ENCODE assay signal across 17 cellular contexts in genomic region chr6:17630511-17631073, GRCh38. TPM values are rescaled to one million over a fixed set of nuclear protein-coding genes. Genes with fewer than 3 reads are reported as not detected.
DNase-seq lines count a peak whose midpoint lies in the region; ATAC-seq and TF ChIP-seq lines count a peak whose summit lies in the region.
"Had no signal": no experiment of that assay in that cellular context is flagged by ENCODE, and none has a peak within 500 bp of the region (broad histone marks: within the 10 kb centered on the region; RNA-seq: fewer than 3 reads in every experiment).

No MANE protein-coding gene starts in this region.

- peaks cover 75% of the 10 kb centered on the region for H3K36me3 Mint-ChIP-seq in activated CD4-positive, alpha-beta T cell treated with anti-CD3 and anti-CD28 coated beads, Interleukin-2, amount 10 ng/mL, durations not matched to agents 24 days and 14 days (ENCODE audit: low read depth)
- peaks cover 55% of the 10 kb centered on the region for H3K36me3 Mint-ChIP-seq in activated T-helper 1 cell treated with anti-CD3 and anti-CD28 coated beads, Interleukin-12 subunit alpha, Interleukin-12 subunit beta, Interleukin-2, Interleukin-4 antibody, amounts not matched to agents 30 ng/mL and 10 ng/mL and 1 ng/mL, durations not matched to agents 14 hours and 24 hours and 36 hours (ENCODE audit: low read depth)

- H3K4me1 Mint-ChIP-seq in activated CD4-positive, alpha-beta T cell treated with anti-CD3 and anti-CD28 coated beads, Interleukin-2, amount 10 ng/mL, durations not matched to agents 24 days and 14 days = peaks cover 30% of the 10 kb centered on the region
- H3K4me1 Mint-ChIP-seq in activated T-helper 1 cell treated with anti-CD3 and anti-CD28 coated beads, Interleukin-12 subunit alpha, Interleukin-12 subunit beta, Interleukin-2, Interleukin-4 antibody, amounts not matched to agents 30 ng/mL and 10 ng/mL and 1 ng/mL, durations not matched to agents 14 hours and 24 hours and 36 hours (ENCODE audit: low read depth) = peaks cover 42% of the 10 kb centered on the region

- peaks cover 0 to 24% (median 0%) of the 10 kb centered on the region in 3 donors for H3K4me1 ChIP-seq in gastroesophageal sphincter
- H3K4me1 ChIP-seq: uterus had no signal

- H3K27ac ChIP-seq in gastroesophageal sphincter = no peak overlapping the region
- H3K27ac ChIP-seq: uterus had no signal

- H3K27ac Mint-ChIP-seq in activated CD4-positive, alpha-beta T cell treated with anti-CD3 and anti-CD28 coated beads, Interleukin-2, amount 10 ng/mL, durations not matched to agents 24 days and 14 days = peak overlapping the region; percentile 5
- peak overlapping the region; percentile 35 for H3K27ac Mint-ChIP-seq in activated T-helper 1 cell treated with anti-CD3 and anti-CD28 coated beads, Interleukin-12 subunit alpha, Interleukin-12 subunit beta, Interleukin-2, Interleukin-4 antibody, amounts not matched to agents 30 ng/mL and 10 ng/mL and 1 ng/mL, durations not matched to agents 14 hours and 24 hours and 36 hours
- H3K27ac Mint-ChIP-seq: activated naive CD8-positive, alpha-beta T cell had no signal

- no peak for DNase-seq in activated CD4-positive, alpha-beta T cell treated with anti-CD3 and anti-CD28 coated beads, Interleukin-2, amount 10 ng/mL, durations not matched to agents 24 days and 14 days
- DNase-seq in activated CD4-positive, alpha-beta T cell treated with anti-CD3 and anti-CD28 coated beads for 4 hours = no peak
- DNase-seq in activated T-helper 1 cell treated with anti-CD3 and anti-CD28 coated beads, Interleukin-12 subunit alpha, Interleukin-12 subunit beta, Interleukin-2, Interleukin-4 antibody, amounts not matched to agents 30 ng/mL and 10 ng/mL and 1 ng/mL, durations not matched to agents 14 hours and 24 hours and 36 hours (ENCODE audit: low spot score) = no peak
- DNase-seq in left colon = no peak
- DNase-seq in renal cortical epithelial cell (ENCODE audit: low read depth) = peak; percentile 22
- no peak for DNase-seq in NCI-H2171 (lab: John Stamatoyannopoulos, UW)
- DNase-seq: Calu3; central memory CD4-positive, alpha-beta T cell; kidney glomerular epithelial cell; NCI-H1092 treated with DMSO at 0.1 percent for 48 hours; SIG-M5; stimulated activated CD4-positive, alpha-beta T cell treated with anti-CD3 and anti-CD28 coated beads, Interleukin-4, amount 100 ng/mL, for 24 hours; uterus had no signal

- WGBS in gastroesophageal sphincter (ENCODE audit: low coverage in 1 of 2), 2 donors = 67 to 68% methylated on average over 4 to 5 of the region's 5 CpGs

- H3K9me3 Mint-ChIP-seq in activated CD4-positive, alpha-beta T cell treated with anti-CD3 and anti-CD28 coated beads, Interleukin-2, amount 10 ng/mL, durations not matched to agents 24 days and 14 days = peaks cover under 1% of the 10 kb centered on the region
- no peaks in the 10 kb centered on the region for H3K9me3 Mint-ChIP-seq in activated T-helper 1 cell treated with anti-CD3 and anti-CD28 coated beads, Interleukin-12 subunit alpha, Interleukin-12 subunit beta, Interleukin-2, Interleukin-4 antibody, amounts not matched to agents 30 ng/mL and 10 ng/mL and 1 ng/mL, durations not matched to agents 14 hours and 24 hours and 36 hours
- H3K9me3 Mint-ChIP-seq: nephron had no signal

- no peak for TF ChIP-seq EP300 in gastroesophageal sphincter (IDR thresholded peaks at IDR 0.05)

- no peaks in the 10 kb centered on the region for H3K9me3 ChIP-seq in gastroesophageal sphincter
- H3K9me3 ChIP-seq: uterus had no signal

- H3K36me3 ChIP-seq in gastroesophageal sphincter = peaks cover 0 to 78% of the 10 kb centered on the region in 2 donors
- H3K36me3 ChIP-seq: uterus had no signal

- no peaks in the 10 kb centered on the region for H3K27me3 Mint-ChIP-seq in activated CD4-positive, alpha-beta T cell treated with anti-CD3 and anti-CD28 coated beads, Interleukin-2, amount 10 ng/mL, durations not matched to agents 24 days and 14 days
- no peaks in the 10 kb centered on the region for H3K27me3 Mint-ChIP-seq in activated T-helper 1 cell treated with anti-CD3 and anti-CD28 coated beads, Interleukin-12 subunit alpha, Interleukin-12 subunit beta, Interleukin-2, Interleukin-4 antibody, amounts not matched to agents 30 ng/mL and 10 ng/mL and 1 ng/mL, durations not matched to agents 14 hours and 24 hours and 36 hours (ENCODE audit: insufficient read depth)
- H3K27me3 Mint-ChIP-seq: activated naive CD8-positive, alpha-beta T cell had no signal

- no peak overlapping the region for H3K4me3 Mint-ChIP-seq in activated CD4-positive, alpha-beta T cell treated with anti-CD3 and anti-CD28 coated beads, Interleukin-2, amount 10 ng/mL, durations not matched to agents 24 days and 14 days
- no peak overlapping the region for H3K4me3 Mint-ChIP-seq in activated T-helper 1 cell treated with anti-CD3 and anti-CD28 coated beads, Interleukin-12 subunit alpha, Interleukin-12 subunit beta, Interleukin-2, Interleukin-4 antibody, amounts not matched to agents 30 ng/mL and 10 ng/mL and 1 ng/mL, durations not matched to agents 14 hours and 24 hours and 36 hours
- H3K4me3 Mint-ChIP-seq: activated naive CD8-positive, alpha-beta T cell; nephron had no signal

- peak; percentile 37 for ATAC-seq in left colon
- ATAC-seq in gastroesophageal sphincter = no peak
- ATAC-seq in HG03442 (IDR thresholded peaks at IDR 0.05; ENCODE audit: unreplicated experiment) = no peak

- intact Hi-C loops in activated CD4-positive, alpha-beta T cell treated with anti-CD3 and anti-CD28 coated beads, Interleukin-2, amount 10 ng/mL, durations not matched to agents 24 days and 14 days (cut with micrococcal nuclease) = no loop called here
- intact Hi-C loops in activated T-helper 1 cell treated with anti-CD3 and anti-CD28 coated beads, Interleukin-12 subunit alpha, Interleukin-12 subunit beta, Interleukin-2, Interleukin-4 antibody, amounts not matched to agents 30 ng/mL and 10 ng/mL and 1 ng/mL, durations not matched to agents 14 hours and 24 hours and 36 hours (cut with micrococcal nuclease) = no loop called here
- intact Hi-C loops in left colon (cut with DNase I, micrococcal nuclease) = no loop called here

- H3K4me3 ChIP-seq in gastroesophageal sphincter = no peak overlapping the region
- H3K4me3 ChIP-seq: uterus had no signal

- no peak for TF ChIP-seq POLR2A in gastroesophageal sphincter (IDR thresholded peaks at IDR 0.05)

- H3K27me3 ChIP-seq in gastroesophageal sphincter = no peaks in the 10 kb centered on the region
- H3K27me3 ChIP-seq: uterus had no signal

- TF ChIP-seq CTCF in gastroesophageal sphincter (IDR thresholded peaks at IDR 0.05) = no peak

RNA-seq across cellular contexts. Expression of gene FAM8A1, which starts 30.5 kb away (rescaled TPM):
- 3.7 and 4.0 TPM in 2 replicates for total RNA-seq in activated CD4-positive, alpha-beta T cell treated with anti-CD3 and anti-CD28 coated beads, Interleukin-2, amount 10 ng/mL, durations not matched to agents 24 days and 14 days
- 4.5 and 4.6 TPM in 2 replicates for total RNA-seq in activated T-helper 1 cell treated with anti-CD3 and anti-CD28 coated beads, Interleukin-12 subunit alpha, Interleukin-12 subunit beta, Interleukin-2, Interleukin-4 antibody, amounts not matched to agents 30 ng/mL and 10 ng/mL and 1 ng/mL, durations not matched to agents 14 hours and 24 hours and 36 hours
- total RNA-seq in left colon = 10 to 100 TPM; 39.2 to 44.9 TPM
- total RNA-seq in renal cortical epithelial cell = 17.2 and 31.6 TPM in 2 replicates
- total RNA-seq in gastroesophageal sphincter = 10 to 100 TPM; 38.1 to 55.2 (median 45.9) TPM
